ENCODE assay signal across 23 cellular contexts in genomic region chr2:60507211-60507810, GRCh38. TPM values are rescaled to one million over a fixed set of nuclear protein-coding genes. Genes with fewer than 3 reads are reported as not detected.
DNase-seq lines count a peak whose midpoint lies in the region; ATAC-seq and TF ChIP-seq lines count a peak whose summit lies in the region.
"Had no signal": no experiment of that assay in that cellular context is flagged by ENCODE, and none has a peak within 500 bp of the region (broad histone marks: within the 10 kb centered on the region; RNA-seq: fewer than 3 reads in every experiment).

No MANE protein-coding gene starts in this region.

- H3K36me3 ChIP-seq in BLaER1 (peaks cover 84% of the 10 kb centered on the region), endodermal cell (ENCODE audit: control insufficient read depth, insufficient read depth, low read length) (no peaks in the 10 kb centered on the region), neural progenitor cell (no peaks in the 10 kb centered on the region), brain microvascular endothelial cell (replicated peaks) (no peaks in the 10 kb centered on the region)
- H3K36me3 ChIP-seq: SJCRH30 had no signal

- ATAC-seq in sciatic nerve: no peak
- ATAC-seq: A549; natural killer cell treated with Interleukin-12 subunit alpha and Interleukin-12 subunit beta and Interleukin-15 and Interleukin-18, amount 100 ng/mL, for 72 hours had no signal

- H3K4me1 ChIP-seq in BLaER1 (peaks cover 92% of the 10 kb centered on the region), endodermal cell (ENCODE audit: control insufficient read depth, insufficient read depth, low read length) (no peaks in the 10 kb centered on the region), neural progenitor cell (peaks cover 16% of the 10 kb centered on the region)
- H3K4me1 ChIP-seq: A549, SJCRH30 had no signal

- peak overlapping the region; percentile 71; the same call in 1 of the 2 replicates for H3K27ac ChIP-seq in BLaER1
- peak overlapping the region; percentile 87 for H3K27ac ChIP-seq in endodermal cell (ENCODE audit: low read depth, low read length)
- H3K27ac ChIP-seq in neural progenitor cell: no peak overlapping the region
- no peak overlapping the region for H3K27ac ChIP-seq in brain microvascular endothelial cell
- H3K27ac ChIP-seq: A549, SJCRH30 had no signal

- H4K20me1 ChIP-seq in BLaER1 (peaks cover 97% of the 10 kb centered on the region), neural progenitor cell (ENCODE audit: low read depth) (no peaks in the 10 kb centered on the region)

- peak overlapping the region; percentile 57 for H2AFZ ChIP-seq in neural progenitor cell (replicated peaks)

- H3K27me3 Mint-ChIP-seq in IgD-negative memory B cell (no peaks in the 10 kb centered on the region), endodermal cell (ENCODE audit: insufficient read depth) (peaks cover 14% of the 10 kb centered on the region), neural progenitor cell (ENCODE audit: insufficient read depth, low read depth) (peaks cover 6% of the 10 kb centered on the region)
- H3K27me3 Mint-ChIP-seq: progenitor cell of endocrine pancreas had no signal

- DNase-seq in endodermal cell (no peak), neural progenitor cell (ENCODE audit: low spot score) (no peak), brain microvascular endothelial cell (no peak), T-helper 9 cell (no peak), sciatic nerve (ENCODE audit: low spot score) (no peak)
- no peak for DNase-seq in activated CD8-positive, alpha-beta memory T cell treated with anti-CD3 and anti-CD28 coated beads for 24 hours
- DNase-seq: activated CD4-positive, alpha-beta memory T cell treated with anti-CD3 and anti-CD28 coated beads, Interleukin-2, amount 10 ng/mL, durations not matched to agents 7 days and 5 days; activated gamma-delta T cell treated with Interleukin-2 at 50 U/mL for 16 hours; amygdala; KBM-7; NCI-H187; NCI-H2227 treated with DMSO at 0.1 percent for 48 hours; NCI-H82; stimulated activated CD4-positive, alpha-beta T cell treated with anti-CD3 and anti-CD28 coated beads, Interleukin-4, amount 100 ng/mL, for 4 hours had no signal

- no peaks in the 10 kb centered on the region for H3K9me3 ChIP-seq in BLaER1
- H3K9me3 ChIP-seq in endodermal cell (ENCODE audit: control insufficient read depth, low read length): no peaks in the 10 kb centered on the region
- no peaks in the 10 kb centered on the region for H3K9me3 ChIP-seq in neural progenitor cell (ENCODE audit: low read depth)
- H3K9me3 ChIP-seq: A549, SJCRH30 had no signal

- H3K4me1 Mint-ChIP-seq in IgD-negative memory B cell: peaks cover 86 to 91% (median 89%) of the 10 kb centered on the region in 3 donors
- peaks cover 20% of the 10 kb centered on the region for H3K4me1 Mint-ChIP-seq in endodermal cell
- peaks cover 32% of the 10 kb centered on the region for H3K4me1 Mint-ChIP-seq in neural progenitor cell
- H3K4me1 Mint-ChIP-seq: activated CD4-positive, alpha-beta memory T cell treated with anti-CD3 and anti-CD28 coated beads, Interleukin-2, amount 10 ng/mL, durations not matched to agents 7 days and 5 days; central memory CD8-positive, alpha-beta T cell had no signal

- 86 to 93% methylated on average over 5 to 7 of the region's 7 CpGs for WGBS in endodermal cell (ENCODE audit: insufficient coverage in 1 of 2, insufficient read length in 1 of 2), 2 experiments

- H3K27me3 ChIP-seq in BLaER1: no peaks in the 10 kb centered on the region
- no peaks in the 10 kb centered on the region for H3K27me3 ChIP-seq in endodermal cell (ENCODE audit: control insufficient read depth, insufficient read depth, low read length, poor library complexity, severe bottlenecking)
- H3K27me3 ChIP-seq in neural progenitor cell: no peaks in the 10 kb centered on the region
- H3K27me3 ChIP-seq in brain microvascular endothelial cell (replicated peaks): no peaks in the 10 kb centered on the region
- H3K27me3 ChIP-seq: SJCRH30 had no signal

- H3K4me2 ChIP-seq in BLaER1 (peak overlapping the region; percentile 67), neural progenitor cell (no peak overlapping the region)
- H3K4me2 ChIP-seq: A549, smooth muscle cell had no signal

- intact Hi-C loops in sciatic nerve (cut with DNase I): no loop called here

- peak overlapping the region in 3 of 4 donors; percentile 38 to 84 (median 77) for H3K4me3 Mint-ChIP-seq in IgD-negative memory B cell
- no peak overlapping the region for H3K4me3 Mint-ChIP-seq in endodermal cell
- H3K4me3 Mint-ChIP-seq in neural progenitor cell: no peak overlapping the region
- H3K4me3 Mint-ChIP-seq: activated CD4-positive, alpha-beta memory T cell treated with anti-CD3 and anti-CD28 coated beads, Interleukin-2, amount 10 ng/mL, durations not matched to agents 7 days and 5 days; central memory CD8-positive, alpha-beta T cell; natural killer cell treated with Interleukin-12 subunit alpha and Interleukin-12 subunit beta and Interleukin-15 and Interleukin-18, amount 100 ng/mL, for 72 hours; T-helper 1 cell treated with Interleukin-12 subunit alpha and Interleukin-12 subunit beta and Interleukin-4 antibody, amounts not matched to agents 30 μg/mL and 1 μg/mL, for 36 hours had no signal

- H3K9ac ChIP-seq in BLaER1: no peak overlapping the region; the same call in 1 of the 2 replicates
- H3K9ac ChIP-seq in endodermal cell (ENCODE audit: extremely low read depth, low read length, poor library complexity, severe bottlenecking): no peak overlapping the region
- H3K9ac ChIP-seq in neural progenitor cell: no peak overlapping the region

- no peaks in the 10 kb centered on the region for H3K9me3 Mint-ChIP-seq in IgD-negative memory B cell
- H3K9me3 Mint-ChIP-seq in endodermal cell: no peaks in the 10 kb centered on the region
- no peaks in the 10 kb centered on the region for H3K9me3 Mint-ChIP-seq in neural progenitor cell
- H3K9me3 Mint-ChIP-seq: activated CD4-positive, alpha-beta memory T cell treated with anti-CD3 and anti-CD28 coated beads, Interleukin-2, amount 10 ng/mL, durations not matched to agents 7 days and 5 days; central memory CD8-positive, alpha-beta T cell; natural killer cell treated with Interleukin-12 subunit alpha and Interleukin-12 subunit beta and Interleukin-15 and Interleukin-18, amount 100 ng/mL, for 72 hours; T-helper 1 cell treated with Interleukin-12 subunit alpha and Interleukin-12 subunit beta and Interleukin-4 antibody, amounts not matched to agents 30 μg/mL and 1 μg/mL, for 36 hours had no signal

- TF ChIP-seq CTCF in endodermal cell (conservative IDR thresholded peaks at IDR 0.05) (no peak), neural progenitor cell (IDR thresholded peaks at IDR 0.05) (no peak), brain microvascular endothelial cell (IDR thresholded peaks at IDR 0.05; ENCODE audit: low read depth, low read length, missing control alignments) (no peak)

- in situ Hi-C loops in brain microvascular endothelial cell (cut with HindIII; ENCODE audit: low pct_ligation_motif_present, low sequenced_read_pairs): no loop called here

- no peaks in the 10 kb centered on the region for H3F3A ChIP-seq in neural progenitor cell (ENCODE audit: low read depth)

- H3K27ac Mint-ChIP-seq in IgD-negative memory B cell: peak overlapping the region; percentile 60 to 92 (median 89)
- no peak overlapping the region for H3K27ac Mint-ChIP-seq in endodermal cell
- H3K27ac Mint-ChIP-seq in neural progenitor cell: peak overlapping the region; percentile 72
- H3K27ac Mint-ChIP-seq: activated CD4-positive, alpha-beta memory T cell treated with anti-CD3 and anti-CD28 coated beads, Interleukin-2, amount 10 ng/mL, durations not matched to agents 7 days and 5 days; natural killer cell treated with Interleukin-12 subunit alpha and Interleukin-12 subunit beta and Interleukin-15 and Interleukin-18, amount 100 ng/mL, for 72 hours; progenitor cell of endocrine pancreas; T-helper 1 cell treated with Interleukin-12 subunit alpha and Interleukin-12 subunit beta and Interleukin-4 antibody, amounts not matched to agents 30 μg/mL and 1 μg/mL, for 36 hours had no signal

- H3K4me3 ChIP-seq in BLaER1: no peak overlapping the region
- no peak overlapping the region for H3K4me3 ChIP-seq in endodermal cell (ENCODE audit: low read length)
- H3K4me3 ChIP-seq in neural progenitor cell: no peak overlapping the region
- H3K4me3 ChIP-seq in brain microvascular endothelial cell (ENCODE audit: low read depth, low read length): no peak overlapping the region
- H3K4me3 ChIP-seq: A549, SJCRH30, smooth muscle cell had no signal

- H3K79me2 ChIP-seq in neural progenitor cell (ENCODE audit: low read depth): no peaks in the 10 kb centered on the region

- H3K36me3 Mint-ChIP-seq in IgD-negative memory B cell (peaks cover 3% of the 10 kb centered on the region), endodermal cell (ENCODE audit: low read depth) (no peaks in the 10 kb centered on the region), neural progenitor cell (no peaks in the 10 kb centered on the region)
- H3K36me3 Mint-ChIP-seq: natural killer cell treated with Interleukin-12 subunit alpha and Interleukin-12 subunit beta and Interleukin-15 and Interleukin-18, amount 100 ng/mL, for 72 hours had no signal

RNA-seq across cellular contexts. Expression of gene BCL11A, which starts 46.1 kb away (rescaled TPM):
- 189 TPM for polyA plus RNA-seq in IgD-negative memory B cell
- 10 to 100 TPM; 14.7 to 16.3 TPM for total RNA-seq in endodermal cell
- 45.3 TPM for polyA plus RNA-seq in endodermal cell (2013, experiment 1 of 2)
- polyA plus RNA-seq in endodermal cell (2013, experiment 2 of 2): 38.5 TPM
- 0.67 and 1.0 TPM in 2 replicates for total RNA-seq in neural progenitor cell (ENCODE audit: low replicate concordance)
- total RNA-seq in sciatic nerve: 1.6 TPM
- total RNA-seq: activated CD4-positive, alpha-beta memory T cell treated with anti-CD3 and anti-CD28 coated beads, Interleukin-2, amount 10 ng/mL, durations not matched to agents 7 days and 5 days had no signal

Comparison
In these comparisons a context has a peak if more than half of its experiments do, and no peak if none do; other contexts are left out.
1. H3K27ac ChIP-seq: peak in BLaER1 (single experiment) and endodermal cell (single experiment); none in neural progenitor cell (single experiment) and brain microvascular endothelial cell (single experiment).
2. H3K4me3 Mint-ChIP-seq: peak in IgD-negative memory B cell (3 of 4); none in endodermal cell (single experiment) and neural progenitor cell (single experiment).